In genomic region chr20:40632346-40632976, GRCh38 we compare ENCODE assay signal across 16 cellular contexts. TPM values are rescaled to one million over a fixed set of nuclear protein-coding genes. Genes with fewer than 3 reads are reported as not detected.
DNase-seq lines count a peak whose midpoint lies in the region; ATAC-seq and TF ChIP-seq lines count a peak whose summit lies in the region.
"Had no signal": no experiment of that assay in that cellular context is flagged by ENCODE, and none has a peak within 500 bp of the region (broad histone marks: within the 10 kb centered on the region; RNA-seq: fewer than 3 reads in every experiment).

No MANE protein-coding gene starts in this region.

- H3K36me3 Mint-ChIP-seq in activated CD8-positive, alpha-beta T cell treated with anti-CD3 and anti-CD28 coated beads, Interleukin-2, amount 10 ng/mL, durations not matched to agents 7 days and 5 days (ENCODE audit: low read depth), result no peaks in the 10 kb centered on the region
- H3K36me3 Mint-ChIP-seq in activated CD8-positive, alpha-beta T cell treated with anti-CD3 and anti-CD28 coated beads for 36 hours (ENCODE audit: low read depth), result no peaks in the 10 kb centered on the region

- DNase-seq in activated CD8-positive, alpha-beta T cell treated with anti-CD3 and anti-CD28 coated beads, Interleukin-2, amount 10 ng/mL, durations not matched to agents 7 days and 5 days, result peak; percentile 11
- DNase-seq in activated CD8-positive, alpha-beta T cell treated with anti-CD3 and anti-CD28 coated beads for 36 hours, result no peak
- DNase-seq in NCI-H748 treated with DMSO at 0.1 percent for 48 hours (lab: John Stamatoyannopoulos, UW) (peak; percentile 66), left colon (no peak), globus pallidus (ENCODE audit: low spot score) (no peak)
- no peak for DNase-seq in stimulated activated CD4-positive, alpha-beta T cell treated with anti-CD3 and anti-CD28 coated beads, Interleukin-4, amount 100 ng/mL, for 1 hour
- DNase-seq in activated naive CD4-positive, alpha-beta T cell (lab: John Stamatoyannopoulos, UW), result no peak
- DNase-seq: C1 segment of cervical spinal cord; DND-41; HCEC 1CT; NCI-H1417 treated with DMSO at 0.1 percent for 48 hours; NCI-H1930; NCI-H524; NK-92 treated with Interleukin-12 subunit alpha and Interleukin-12 subunit beta, amount 100 ng/mL, for 24 hours; OCI-M1; SIG-M5 had no signal

- H3K4me3 Mint-ChIP-seq in activated CD8-positive, alpha-beta T cell treated with anti-CD3 and anti-CD28 coated beads, Interleukin-2, amount 10 ng/mL, durations not matched to agents 7 days and 5 days, result no peak overlapping the region
- no peak overlapping the region for H3K4me3 Mint-ChIP-seq in activated CD8-positive, alpha-beta T cell treated with anti-CD3 and anti-CD28 coated beads for 36 hours

- H3K9me3 Mint-ChIP-seq in activated CD8-positive, alpha-beta T cell treated with anti-CD3 and anti-CD28 coated beads, Interleukin-2, amount 10 ng/mL, durations not matched to agents 7 days and 5 days (ENCODE audit: insufficient read depth), result no peaks in the 10 kb centered on the region
- no peaks in the 10 kb centered on the region for H3K9me3 Mint-ChIP-seq in activated CD8-positive, alpha-beta T cell treated with anti-CD3 and anti-CD28 coated beads for 36 hours

- no peaks in the 10 kb centered on the region for H3K27me3 Mint-ChIP-seq in activated CD8-positive, alpha-beta T cell treated with anti-CD3 and anti-CD28 coated beads, Interleukin-2, amount 10 ng/mL, durations not matched to agents 7 days and 5 days (ENCODE audit: low read depth)
- H3K27me3 Mint-ChIP-seq in activated CD8-positive, alpha-beta T cell treated with anti-CD3 and anti-CD28 coated beads for 36 hours, result peaks cover 2% of the 10 kb centered on the region

- ATAC-seq in activated CD8-positive, alpha-beta T cell treated with anti-CD3 and anti-CD28 coated beads, Interleukin-2, amount 10 ng/mL, durations not matched to agents 7 days and 5 days, result no peak
- no peak for ATAC-seq in activated CD8-positive, alpha-beta T cell treated with anti-CD3 and anti-CD28 coated beads for 36 hours
- ATAC-seq in left colon, result peak; percentile 52

- H3K4me1 Mint-ChIP-seq in activated CD8-positive, alpha-beta T cell treated with anti-CD3 and anti-CD28 coated beads, Interleukin-2, amount 10 ng/mL, durations not matched to agents 7 days and 5 days (ENCODE audit: low read depth), result no peaks in the 10 kb centered on the region
- H3K4me1 Mint-ChIP-seq in activated CD8-positive, alpha-beta T cell treated with anti-CD3 and anti-CD28 coated beads for 36 hours (ENCODE audit: low read depth), result no peaks in the 10 kb centered on the region

- POLR2A ChIA-PET in activated CD8-positive, alpha-beta T cell treated with anti-CD3 and anti-CD28 coated beads, Interleukin-2, amount 10 ng/mL, durations not matched to agents 7 days and 5 days (lab: Charles Lee), result no interaction called here
- POLR2A ChIA-PET in activated CD8-positive, alpha-beta T cell treated with anti-CD3 and anti-CD28 coated beads for 36 hours (lab: Charles Lee), result no interaction called here

- intact Hi-C loops in activated CD8-positive, alpha-beta T cell treated with anti-CD3 and anti-CD28 coated beads for 36 hours (cut with micrococcal nuclease), result no loop called here
- intact Hi-C loops in left colon (cut with DNase I, micrococcal nuclease), result no loop called here

- CTCF ChIA-PET in activated CD8-positive, alpha-beta T cell treated with anti-CD3 and anti-CD28 coated beads, Interleukin-2, amount 10 ng/mL, durations not matched to agents 7 days and 5 days (lab: Charles Lee), result no interaction called here
- CTCF ChIA-PET in activated CD8-positive, alpha-beta T cell treated with anti-CD3 and anti-CD28 coated beads for 36 hours (lab: Charles Lee), result no interaction called here

- H3K27ac Mint-ChIP-seq in activated CD8-positive, alpha-beta T cell treated with anti-CD3 and anti-CD28 coated beads, Interleukin-2, amount 10 ng/mL, durations not matched to agents 7 days and 5 days, result no peak overlapping the region
- no peak overlapping the region for H3K27ac Mint-ChIP-seq in activated CD8-positive, alpha-beta T cell treated with anti-CD3 and anti-CD28 coated beads for 36 hours

- TF ChIP-seq CTCF in activated CD8-positive, alpha-beta T cell treated with anti-CD3 and anti-CD28 coated beads for 36 hours (IDR thresholded peaks at IDR 0.05), result no peak

RNA-seq across cellular contexts. Expression of gene MAFB, which starts 56.6 kb away (rescaled TPM):
- total RNA-seq in activated CD8-positive, alpha-beta T cell treated with anti-CD3 and anti-CD28 coated beads, Interleukin-2, amount 10 ng/mL, durations not matched to agents 7 days and 5 days, result under 1 TPM in 1 of 2 experiments, not detected in 1; 0.08 TPM
- total RNA-seq in activated CD8-positive, alpha-beta T cell treated with anti-CD3 and anti-CD28 coated beads for 36 hours, result not detected
- total RNA-seq in left colon, result 10 to 100 TPM in 1 of 2 donors, 1 to 10 TPM in 1; 4.0 to 10.9 TPM

Comparison
In these comparisons a context has a peak if more than half of its experiments do, and no peak if none do; other contexts are left out.
1. DNase-seq: peak in activated CD8-positive, alpha-beta T cell treated with anti-CD3 and anti-CD28 coated beads, Interleukin-2, amount 10 ng/mL, durations not matched to agents 7 days and 5 days (single experiment) and NCI-H748 treated with DMSO at 0.1 percent for 48 hours (single experiment); none in activated CD8-positive, alpha-beta T cell treated with anti-CD3 and anti-CD28 coated beads for 36 hours (single experiment), left colon (0 of 2), globus pallidus (single experiment), stimulated activated CD4-positive, alpha-beta T cell treated with anti-CD3 and anti-CD28 coated beads, Interleukin-4, amount 100 ng/mL, for 1 hour (single experiment) and activated naive CD4-positive, alpha-beta T cell (0 of 4).
2. RNA of gene MAFB, which starts 56.6 kb away (total RNA-seq): 4.0 to 10.9 TPM in left colon; 0.08 TPM in activated CD8-positive, alpha-beta T cell treated with anti-CD3 and anti-CD28 coated beads, Interleukin-2, amount 10 ng/mL, durations not matched to agents 7 days and 5 days and not detected in activated CD8-positive, alpha-beta T cell treated with anti-CD3 and anti-CD28 coated beads for 36 hours; every median in the first group is over 4 times any median in the second.